ENCODE assay signal across 13 cellular contexts in genomic region chr1:201748331-201748730, GRCh38.
DNase-seq lines count a peak whose midpoint lies in the region; ATAC-seq and TF ChIP-seq lines count a peak whose summit lies in the region.
"Had no signal": no experiment of that assay in that cellular context is flagged by ENCODE, and none has a peak within 500 bp of the region (broad histone marks: within the 10 kb centered on the region; RNA-seq: fewer than 3 reads in every experiment).

No MANE protein-coding gene starts in this region.

- peaks cover 88% of the 10 kb centered on the region for H3K4me1 ChIP-seq in ACC112 (ENCODE audit: control insufficient read depth, insufficient read depth, low read length, unreplicated experiment)

- H3K79me2 ChIP-seq in ACC112 (ENCODE audit: control insufficient read depth, insufficient read depth, low read length, unreplicated experiment), result peaks cover 91% of the 10 kb centered on the region

- peak overlapping the region; percentile 99 for H3K27ac ChIP-seq in ACC112 (ENCODE audit: low read depth, low read length)
- H3K27ac ChIP-seq in brain microvascular endothelial cell, result peak overlapping the region; percentile 93
- H3K27ac ChIP-seq: HL-60 had no signal

- ATAC-seq in HG03135 (IDR thresholded peaks at IDR 0.05; ENCODE audit: unreplicated experiment), result no peak

- in situ Hi-C loops in brain microvascular endothelial cell (cut with HindIII; ENCODE audit: low pct_ligation_motif_present, low sequenced_read_pairs), result no loop called here

- peak; percentile 94 for DNase-seq in HS-5 (ENCODE audit: low read depth)
- DNase-seq in brain microvascular endothelial cell, result peak; percentile 94
- DNase-seq in kidney glomerular epithelial cell (lab: John Stamatoyannopoulos, UW), result peak; percentile 71
- DNase-seq in NCI-H2171 treated with DMSO at 0.1 percent for 48 hours (lab: John Stamatoyannopoulos, UW), result no peak
- DNase-seq in cerebellum (ENCODE audit: low spot score), result no peak
- no peak for DNase-seq in NCI-H1092 treated with DMSO at 0.1 percent for 48 hours (lab: John Stamatoyannopoulos, UW)
- DNase-seq: left cardiac atrium; NCI-H2171; stimulated activated naive CD4-positive, alpha-beta T cell treated with Interleukin-2 at 50 U/mL for 16 hours had no signal

- H3K36me3 ChIP-seq in ACC112 (ENCODE audit: insufficient read depth, low read length) (peaks cover 26% of the 10 kb centered on the region; the same call in 1 of the 2 replicates), brain microvascular endothelial cell (replicated peaks) (peaks cover 29% of the 10 kb centered on the region)

- no peak for TF ChIP-seq CTCF in brain microvascular endothelial cell (IDR thresholded peaks at IDR 0.05; ENCODE audit: low read depth, low read length, missing control alignments)

- no peak overlapping the region for H2AFZ ChIP-seq in ACC112 (ENCODE audit: low read length, unreplicated experiment)

- H3K4me3 ChIP-seq in ACC112 (ENCODE audit: low read depth, low read length) (no peak overlapping the region), brain microvascular endothelial cell (ENCODE audit: low read depth, low read length) (no peak overlapping the region)
- H3K4me3 ChIP-seq: skin epidermis had no signal

- H3K27me3 ChIP-seq in ACC112 (ENCODE audit: insufficient read depth, low read length), result no peaks in the 10 kb centered on the region
- H3K27me3 ChIP-seq in brain microvascular endothelial cell (replicated peaks), result no peaks in the 10 kb centered on the region

Comparison
In these comparisons a context has a peak if more than half of its experiments do, and no peak if none do; other contexts are left out.
1. DNase-seq: peak in HS-5 (single experiment), brain microvascular endothelial cell (single experiment) and kidney glomerular epithelial cell (single experiment); none in NCI-H2171 treated with DMSO at 0.1 percent for 48 hours (single experiment), cerebellum (single experiment) and NCI-H1092 treated with DMSO at 0.1 percent for 48 hours (single experiment).